1 cellular context compared by ENCODE assay signal in genomic region chr1:165485716-165486115, GRCh38.
TF ChIP-seq lines count a peak whose summit lies in the region.

No MANE protein-coding gene starts in this region.

TF ChIP-seq in K562, 482 proteins besides CTCF, POLR2A, EP300 and RAD21 (continued from another document):
- TF ChIP-seq SFPQ (IDR thresholded peaks at IDR 0.05; ENCODE audit: low read depth, low read length) (no peak), ZNF3 (CRISPR knock-in tag; IDR thresholded peaks at IDR 0.05) (no peak)
